Comparison of ENCODE assay signal across 17 cellular contexts in genomic region chr1:208640295-208640694, GRCh38.
DNase-seq lines count a peak whose midpoint lies in the region; TF ChIP-seq lines count a peak whose summit lies in the region.
"Had no signal": no experiment of that assay in that cellular context is flagged by ENCODE, and none has a peak within 500 bp of the region (broad histone marks: within the 10 kb centered on the region; RNA-seq: fewer than 3 reads in every experiment).

No MANE protein-coding gene starts in this region.

- no peak overlapping the region for H2BK5ac ChIP-seq in mesendoderm (ENCODE audit: low read length)

- no peaks in the 10 kb centered on the region for H3K36me3 ChIP-seq in esophagus muscularis mucosa
- no peaks in the 10 kb centered on the region for H3K36me3 ChIP-seq in mesendoderm (ENCODE audit: control insufficient read depth, insufficient read depth, low read length)
- H3K36me3 ChIP-seq: BLaER1 treated with 17β-estradiol and CSF1 and Interleukin-3, amounts not matched to agents 10 nM and 100 nM had no signal

- WGBS in esophagus muscularis mucosa = 92% methylated on average over 5 of the region's 5 CpGs
- no CpG with 5 or more reads among the region's 5 CpGs for WGBS in mesendoderm (ENCODE audit: extremely low coverage, insufficient coverage, low lambda C conversion rate)

- no peaks in the 10 kb centered on the region for H3K79me1 ChIP-seq in mesendoderm (ENCODE audit: low read length)

- H3K79me2 ChIP-seq in mesendoderm (ENCODE audit: control insufficient read depth, insufficient read depth, low read length) = no peaks in the 10 kb centered on the region

- no peak overlapping the region for H4K5ac ChIP-seq in mesendoderm (ENCODE audit: low read length)

- TF ChIP-seq CTCF in esophagus muscularis mucosa (IDR thresholded peaks at IDR 0.05) = no peak

- no peak overlapping the region for H2BK120ac ChIP-seq in mesendoderm (ENCODE audit: low read depth, low read length)

- intact Hi-C loops in esophagus muscularis mucosa (cut with DNase I) = no loop called here
- intact Hi-C loops in posterior vena cava (cut with DNase I) = no loop called here

- no peak overlapping the region for H3K23ac ChIP-seq in mesendoderm (ENCODE audit: low read length)

- TF ChIP-seq EP300 in esophagus muscularis mucosa (IDR thresholded peaks at IDR 0.05) = no peak

- H4K8ac ChIP-seq in mesendoderm (ENCODE audit: low read depth, low read length) = no peak overlapping the region

- no peak overlapping the region for H3K9ac ChIP-seq in mesendoderm (ENCODE audit: low read length)
- H3K9ac ChIP-seq: BLaER1 treated with 17β-estradiol and CSF1 and Interleukin-3, amounts not matched to agents 10 nM and 100 nM had no signal

- H3K4me1 ChIP-seq in esophagus muscularis mucosa = no peaks in the 10 kb centered on the region
- H3K4me1 ChIP-seq in mesendoderm (ENCODE audit: control insufficient read depth, low read depth, low read length) = no peaks in the 10 kb centered on the region
- H3K4me1 ChIP-seq: A549, Caco-2 had no signal

- no peak overlapping the region for H2BK15ac ChIP-seq in mesendoderm (replicated peaks; ENCODE audit: low read depth)

- H3K4me2 ChIP-seq in mesendoderm (ENCODE audit: low read length) = no peak overlapping the region
- H3K4me2 ChIP-seq: A549; BLaER1 treated with 17β-estradiol and CSF1 and Interleukin-3, amounts not matched to agents 10 nM and 100 nM had no signal

- no peak overlapping the region for H3K27ac ChIP-seq in esophagus muscularis mucosa (replicated peaks in 1 of 4)
- no peak overlapping the region for H3K27ac ChIP-seq in mesendoderm (ENCODE audit: low read depth, low read length)
- H3K27ac ChIP-seq: 22Rv1; A549; BLaER1 treated with 17β-estradiol and CSF1 and Interleukin-3, amounts not matched to agents 10 nM and 100 nM; C4-2B had no signal

- no peak overlapping the region for H3K4me3 ChIP-seq in esophagus muscularis mucosa
- H3K4me3 ChIP-seq in mesendoderm (ENCODE audit: low read length) = no peak overlapping the region
- H3K4me3 ChIP-seq: A549; BLaER1 treated with 17β-estradiol and CSF1 and Interleukin-3, amounts not matched to agents 10 nM and 100 nM had no signal

- H3K4ac ChIP-seq in mesendoderm (ENCODE audit: low read depth, low read length) = no peak overlapping the region

- DNase-seq in NCI-H146 (lab: John Stamatoyannopoulos, UW) (peak; percentile 57), NCI-H146 treated with DMSO at 0.1 percent for 48 hours (lab: John Stamatoyannopoulos, UW; ENCODE audit: unreplicated experiment) (no peak), esophagus muscularis mucosa (ENCODE audit: extremely low spot score) (peak; percentile 78), mesendoderm (peak; percentile 47), epidermal melanocyte (ENCODE audit: insufficient read length, low spot score) (no peak), posterior vena cava (ENCODE audit: low spot score) (no peak)
- DNase-seq: AML-193; Caco-2; Calu3; CD4-positive, alpha-beta T cell; CD8-positive, alpha-beta T cell; DMS79 treated with DMSO at 0.1 percent for 48 hours; GF-D8 had no signal

- peaks cover 0 to 6% (median 0%) of the 10 kb centered on the region in 4 donors for H3K9me3 ChIP-seq in esophagus muscularis mucosa
- H3K9me3 ChIP-seq: A549; BLaER1 treated with 17β-estradiol and CSF1 and Interleukin-3, amounts not matched to agents 10 nM and 100 nM; Caco-2 had no signal

- no peak overlapping the region for H2AK5ac ChIP-seq in mesendoderm (ENCODE audit: low read length)

- no peak overlapping the region for H3K56ac ChIP-seq in mesendoderm (ENCODE audit: low read length)

- H3K27me3 ChIP-seq in esophagus muscularis mucosa = peaks cover 0 to 15% (median 2%) of the 10 kb centered on the region in 4 donors
- no peaks in the 10 kb centered on the region for H3K27me3 ChIP-seq in mesendoderm (ENCODE audit: insufficient read depth, low read length, poor library complexity)
- H3K27me3 ChIP-seq: BLaER1 treated with 17β-estradiol and CSF1 and Interleukin-3, amounts not matched to agents 10 nM and 100 nM had no signal

- no peak for TF ChIP-seq POLR2A in esophagus muscularis mucosa (IDR thresholded peaks at IDR 0.05; ENCODE audit: low read depth)

- H3K18ac ChIP-seq in mesendoderm (ENCODE audit: low read length) = no peak overlapping the region

Comparison
In these comparisons a context has a peak if more than half of its experiments do, and no peak if none do; other contexts are left out.
1. DNase-seq: peak in NCI-H146 (single experiment), esophagus muscularis mucosa (single experiment) and mesendoderm (single experiment); none in NCI-H146 treated with DMSO at 0.1 percent for 48 hours (single experiment), epidermal melanocyte (single experiment) and posterior vena cava (single experiment).